1 cellular context compared by ENCODE assay signal in the genomic region with DNA sequence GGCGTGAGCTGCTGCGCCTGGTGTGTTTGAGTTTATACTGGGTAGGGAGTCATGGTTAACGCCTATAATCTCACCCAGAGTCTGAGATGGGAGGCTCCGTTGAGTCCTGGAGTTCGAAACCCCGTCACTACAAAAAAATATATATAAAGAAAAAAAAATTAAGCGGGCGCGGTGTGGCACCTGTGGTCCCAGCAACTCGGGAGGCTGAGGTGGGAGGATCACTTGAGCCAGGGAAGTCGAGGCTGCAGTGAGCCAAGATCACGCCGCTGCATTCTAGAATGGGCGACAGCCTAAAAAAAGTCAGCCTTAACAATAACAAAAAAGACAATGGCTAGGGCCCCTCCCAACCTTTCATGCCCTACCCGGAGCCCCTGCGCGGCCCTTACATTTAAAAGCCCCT.
TF ChIP-seq lines count a peak whose summit lies in the region.

No MANE protein-coding gene starts in this region.

TF ChIP-seq in endothelial cell of umbilical vein, 7 proteins besides CTCF, POLR2A, EP300 and RAD21:
- TF ChIP-seq FOS (IDR thresholded peaks at IDR 0.05; ENCODE audit: borderline replicate concordance, insufficient read depth, low read length) (no peak), POLR2AphosphoS5 (IDR thresholded peaks at IDR 0.05; ENCODE audit: insufficient read depth, low read depth, low read length) (no peak), MAX (IDR thresholded peaks at IDR 0.05; ENCODE audit: insufficient read depth, insufficient read length) (no peak), MYC (IDR thresholded peaks at IDR 0.05; ENCODE audit: low read depth, low read length) (no peak), JUN (IDR thresholded peaks at IDR 0.05; ENCODE audit: borderline replicate concordance, insufficient read depth, insufficient read length, low read depth) (no peak), GATA2 (IDR thresholded peaks at IDR 0.05; ENCODE audit: insufficient read depth, insufficient read length, low read depth, low read length) (no peak), EZH2 (IDR thresholded peaks at IDR 0.05; ENCODE audit: borderline replicate concordance, low read depth, low read length, severe bottlenecking) (no peak)
